Comparison of ENCODE assay signal across 10 cellular contexts in the genomic region with DNA sequence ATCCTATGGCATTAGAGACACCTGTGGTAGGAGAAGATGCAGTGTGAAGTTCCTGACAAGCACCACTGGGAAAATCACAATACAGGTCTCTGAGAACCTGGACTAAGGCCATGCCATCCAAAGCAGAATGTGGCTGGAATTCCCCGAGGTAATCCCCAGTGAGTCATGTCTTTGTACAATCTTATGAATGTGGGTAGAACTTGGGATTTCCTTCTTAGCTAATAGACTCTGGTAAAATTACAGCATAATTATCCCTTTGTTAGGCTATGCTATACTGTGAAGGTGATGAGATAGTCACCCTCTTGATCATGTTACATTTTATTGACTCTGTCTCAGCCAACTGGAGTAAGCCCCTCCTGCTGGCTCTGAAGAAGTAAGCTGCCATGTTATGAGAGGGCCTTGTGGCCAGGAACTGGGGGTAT.
DNase-seq lines count a peak whose midpoint lies in the region; ATAC-seq, FAIRE-seq and TF ChIP-seq lines count a peak whose summit lies in the region.
"Had no signal": no experiment of that assay in that cellular context is flagged by ENCODE, and none has a peak within 500 bp of the region (broad histone marks: within the 10 kb centered on the region; RNA-seq: fewer than 3 reads in every experiment).

No MANE protein-coding gene starts in this region.

- TF ChIP-seq CTCF in GM10248 (IDR thresholded peaks at IDR 0.05; ENCODE audit: control extremely low read depth, extremely low read depth, low read depth, missing control alignments) (no peak), vagina (IDR thresholded peaks at IDR 0.05) (no peak)

- CTCF ChIA-PET in GM10248 (lab: Yijun Ruan, JAX), result interaction anchor here (1.1 to 3.3 kb wide), 5 partner anchors 10 to 1163 kb away, joined by 3 to 32 read pairs (median 8); no protein-coding TSS in a partner anchor

- DNase-seq in GM10248 (ENCODE audit: extremely low spot score) (peak; percentile 8), HTR-8/SVneo (ENCODE audit: insufficient read length, low spot score) (peak; percentile 4), vagina (ENCODE audit: extremely low spot score in 2 of 2) (no peak), AG08396 (ENCODE audit: low spot score) (no peak), T-helper 2 cell (no peak)
- DNase-seq: nephron progenitor cell; stimulated activated naive B cell treated with anti-CD40 and anti-IgM and Interleukin-4, amounts not matched to agents 10 μg/mL and 1 μg/mL and 100 μg/mL, for 72 hours had no signal

- POLR2A ChIA-PET in GM10248 (lab: Yijun Ruan, JAX), result no interaction called here

- no peak overlapping the region for H3K27ac ChIP-seq in vagina

- no peak overlapping the region for H3K4me3 ChIP-seq in vagina

- no peaks in the 10 kb centered on the region for H3K9me3 ChIP-seq in vagina

- no peaks in the 10 kb centered on the region for H3K4me1 ChIP-seq in vagina

- ATAC-seq in GM21390 (IDR thresholded peaks at IDR 0.05; ENCODE audit: unreplicated experiment), result peak; percentile 57
- ATAC-seq in esophagus mucosa, result peak; percentile 97
- no peak for ATAC-seq in GM21737 (IDR thresholded peaks at IDR 0.05; ENCODE audit: unreplicated experiment)

- TF ChIP-seq POLR2A in vagina (IDR thresholded peaks at IDR 0.05), result no peak

- intact Hi-C loops in vagina (cut with DNase I), result no loop called here

- H3K36me3 ChIP-seq in vagina, result no peaks in the 10 kb centered on the region

- FAIRE-seq in HTR-8/SVneo (lab: Jason Lieb, UNC), result no peak

- H3K27me3 ChIP-seq in vagina, result no peaks in the 10 kb centered on the region

Comparison
In these comparisons a context has a peak if more than half of its experiments do, and no peak if none do; other contexts are left out.
1. DNase-seq: peak in GM10248 (single experiment) and HTR-8/SVneo (single experiment); none in vagina (0 of 2), AG08396 (single experiment) and T-helper 2 cell (0 of 5).